ENCODE assay signal across 8 cellular contexts in the genomic region with DNA sequence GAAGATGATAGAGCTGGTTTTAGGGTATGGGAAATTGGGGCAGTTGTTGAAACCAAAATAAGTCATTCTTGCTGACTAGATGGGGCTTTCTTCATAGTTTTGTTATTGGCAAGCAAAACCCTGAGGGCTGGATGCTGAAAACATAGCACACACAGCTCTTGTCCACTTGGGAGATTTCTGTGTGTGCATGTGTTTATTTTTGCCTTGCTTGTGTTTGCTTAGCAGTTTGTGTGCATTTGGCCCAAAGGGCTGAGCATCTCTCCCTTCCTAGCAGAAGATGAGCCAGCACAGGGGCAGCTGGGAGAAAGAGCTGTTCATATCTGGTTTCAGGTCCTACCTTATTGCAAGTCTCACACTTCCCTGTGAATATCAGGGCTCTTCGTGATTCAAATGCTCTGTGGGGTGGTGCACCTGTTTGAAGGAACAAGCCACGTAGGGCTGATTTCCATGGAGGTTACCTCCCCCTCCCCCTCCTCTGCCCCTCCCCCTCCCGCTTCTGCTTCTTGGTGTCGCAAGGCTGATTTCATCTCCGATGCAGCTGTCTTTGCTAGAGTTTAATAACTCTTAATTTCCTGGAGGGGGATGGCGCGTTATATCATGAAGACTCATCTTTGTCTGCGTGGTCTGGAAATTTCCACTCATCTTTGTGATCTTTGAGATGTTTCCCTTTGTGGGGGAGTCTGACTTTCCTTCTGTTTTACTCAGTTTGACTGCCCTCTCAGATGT.
A peak's percentile ranks its signal among the peaks of the same experiment; 100 is the strongest.
DNase-seq lines count a peak whose midpoint lies in the region; ATAC-seq and TF ChIP-seq lines count a peak whose summit lies in the region.

No MANE protein-coding gene starts in this region.

- H3K9ac ChIP-seq in neuronal stem cell (ENCODE audit: low read depth, low read length, poor library complexity) = no peak overlapping the region
- H3K9ac ChIP-seq in SK-N-SH = no peak overlapping the region

- CTCF ChIA-PET in SK-N-SH (lab: Yijun Ruan, JAX) = no interaction called here

- peaks cover 54% of the 10 kb centered on the region for H3K4me1 ChIP-seq in upper lobe of right lung
- no peaks in the 10 kb centered on the region for H3K4me1 ChIP-seq in neuronal stem cell (ENCODE audit: control insufficient read depth in 2 of 2, insufficient read depth in 1 of 2, low read depth in 1 of 2, low read length in 2 of 2)
- peaks cover 14 to 20% of the 10 kb centered on the region in 2 experiments; a peak in 3 of 4 replicates for H3K4me1 ChIP-seq in SK-N-SH (ENCODE audit: control insufficient read depth in 1 of 2, insufficient read depth in 2 of 2, low read depth in 1 of 2, low read length in 1 of 2)

- peak; percentile 52 for ATAC-seq in GM18519 (IDR thresholded peaks at IDR 0.05; ENCODE audit: low FRiP score, unreplicated experiment)
- no peak for ATAC-seq in left colon
- peak; percentile 37 for ATAC-seq in upper lobe of right lung

- H3K9me2 ChIP-seq in SK-N-SH = no peaks in the 10 kb centered on the region

- H2BK120ac ChIP-seq in neuronal stem cell (ENCODE audit: low read depth, low read length) = no peak overlapping the region

- H3K27ac ChIP-seq in upper lobe of right lung = peak overlapping the region; percentile 28
- H3K27ac ChIP-seq in neuronal stem cell (replicated peaks; ENCODE audit: low read length) = no peak overlapping the region
- peak overlapping the region in 1 of 2 experiments; percentile 8; a peak in 1 of 4 replicates for H3K27ac ChIP-seq in SK-N-SH (ENCODE audit: low read depth in 2 of 2, low read length in 1 of 2)

- intact Hi-C loops in left colon (cut with DNase I, micrococcal nuclease) = no loop called here
- intact Hi-C loops in upper lobe of right lung (cut with DNase I) = no loop called here

- H3K23ac ChIP-seq in neuronal stem cell (ENCODE audit: low read depth, low read length, poor library complexity) = no peak overlapping the region

- TF ChIP-seq RAD21 in SK-N-SH (IDR thresholded peaks at IDR 0.05; ENCODE audit: low read length) = no peak

- H3K79me2 ChIP-seq in SK-N-SH (ENCODE audit: insufficient read depth) = no peaks in the 10 kb centered on the region

- H3F3A ChIP-seq in SK-N-SH (replicated peaks; ENCODE audit: insufficient read depth) = peaks cover 5% of the 10 kb centered on the region

- H3K4me3 ChIP-seq in H7 (ENCODE audit: insufficient read depth, low read depth, low read length) (no peak overlapping the region), upper lobe of right lung (no peak overlapping the region), neuronal stem cell (ENCODE audit: low read length in 2 of 2) (no peak overlapping the region), SK-N-SH (ENCODE audit: low read depth in 2 of 2, low read length in 1 of 2) (no peak overlapping the region)

- H3K4me2 ChIP-seq in neuronal stem cell (ENCODE audit: insufficient read depth, low read length, poor library complexity, severe bottlenecking) (no peak overlapping the region), SK-N-SH (no peak overlapping the region)

- TF ChIP-seq CTCF in upper lobe of right lung (IDR thresholded peaks at IDR 0.05) = no peak
- no peak for TF ChIP-seq CTCF in SK-N-SH (IDR thresholded peaks at IDR 0.05)

- no CpG with 5 or more reads among the region's 8 CpGs for WGBS in neuronal stem cell (ENCODE audit: extremely low coverage in 2 of 2, insufficient read length in 2 of 2, insufficient replicate concordance in 1 of 2), 2 donors
- WGBS in SK-N-SH (ENCODE audit: low lambda C conversion rate) = 87% methylated on average over 8 of the region's 8 CpGs

- no peaks in the 10 kb centered on the region for H3K27me3 ChIP-seq in H7 (ENCODE audit: control insufficient read depth, insufficient read depth, low read length)
- H3K27me3 ChIP-seq in upper lobe of right lung = no peaks in the 10 kb centered on the region
- no peaks in the 10 kb centered on the region for H3K27me3 ChIP-seq in neuronal stem cell (ENCODE audit: control insufficient read depth in 3 of 3, insufficient read depth in 3 of 3, low read depth in 1 of 3, low read length in 3 of 3)
- H3K27me3 ChIP-seq in SK-N-SH (ENCODE audit: insufficient read depth) = no peaks in the 10 kb centered on the region

- H4K91ac ChIP-seq in neuronal stem cell (ENCODE audit: low read depth, low read length, poor library complexity) = no peak overlapping the region

- no peaks in the 10 kb centered on the region for H3K79me1 ChIP-seq in neuronal stem cell (ENCODE audit: low read depth, low read length)

- H2AK5ac ChIP-seq in neuronal stem cell (ENCODE audit: low read depth, low read length) = no peak overlapping the region

- H2AFZ ChIP-seq in neuronal stem cell (ENCODE audit: low read length) (no peak overlapping the region), SK-N-SH (ENCODE audit: low read depth) (no peak overlapping the region)

- no peak overlapping the region for H3K14ac ChIP-seq in neuronal stem cell (ENCODE audit: low read length)

- no peaks in the 10 kb centered on the region for H3K9me3 ChIP-seq in upper lobe of right lung
- peaks cover 0 to 10% of the 10 kb centered on the region in 2 donors for H3K9me3 ChIP-seq in neuronal stem cell (replicated peaks in 1 of 2; ENCODE audit: control insufficient read depth in 2 of 2, insufficient read depth in 1 of 2, low read depth in 1 of 2, low read length in 2 of 2)
- no peaks in the 10 kb centered on the region for H3K9me3 ChIP-seq in SK-N-SH

- no peak overlapping the region for H3K4ac ChIP-seq in neuronal stem cell (ENCODE audit: low read length)

- no peak overlapping the region for H4K8ac ChIP-seq in neuronal stem cell (ENCODE audit: low read depth, low read length)

- no peaks in the 10 kb centered on the region for H4K20me1 ChIP-seq in SK-N-SH (ENCODE audit: insufficient read depth)

- peak; percentile 14 for DNase-seq in H7
- peak; percentile 39 for DNase-seq in NCI-H748 treated with DMSO at 0.1 percent for 48 hours (lab: John Stamatoyannopoulos, UW)
- peak; percentile 28 to 36 for DNase-seq in left colon
- no peak for DNase-seq in upper lobe of right lung
- DNase-seq in neuronal stem cell (ENCODE audit: low spot score) = no peak
- DNase-seq in SK-N-SH = no peak
- no peak for DNase-seq in D341Med (ENCODE audit: low spot score)

- no peak overlapping the region for H3K18ac ChIP-seq in neuronal stem cell (ENCODE audit: low read length)

- no peaks in the 10 kb centered on the region; the same call in 1 of the 2 replicates for H3K36me3 ChIP-seq in H7 (replicated peaks; ENCODE audit: control insufficient read depth, insufficient read depth, low read length)
- H3K36me3 ChIP-seq in upper lobe of right lung = peaks cover 6% of the 10 kb centered on the region
- H3K36me3 ChIP-seq in neuronal stem cell (replicated peaks in 1 of 2; ENCODE audit: control insufficient read depth in 2 of 2, insufficient read depth in 2 of 2, low read length in 2 of 2) = no peaks in the 10 kb centered on the region
- peaks cover under 1 to 23% of the 10 kb centered on the region in 2 experiments for H3K36me3 ChIP-seq in SK-N-SH (replicated peaks in 1 of 2; ENCODE audit: control insufficient read depth in 1 of 2, insufficient read depth in 2 of 2, low read length in 1 of 2)

- H2BK15ac ChIP-seq in neuronal stem cell (ENCODE audit: low read length) = no peak overlapping the region

- H2BK5ac ChIP-seq in neuronal stem cell (ENCODE audit: low read length) = no peak overlapping the region

- H2BK12ac ChIP-seq in neuronal stem cell (ENCODE audit: low read length) = no peak overlapping the region

- no peak for TF ChIP-seq EP300 in SK-N-SH (IDR thresholded peaks at IDR 0.05; ENCODE audit: borderline replicate concordance in 1 of 2, low read depth in 1 of 2, low read length in 1 of 2)

- POLR2A ChIA-PET in SK-N-SH (lab: Yijun Ruan, JAX) = no interaction called here

TF ChIP-seq in SK-N-SH, 30 proteins besides CTCF, POLR2A, EP300 and RAD21:
- TF ChIP-seq NRF1 (IDR thresholded peaks at IDR 0.05; ENCODE audit: low read depth, low read length) (no peak), YY1 (IDR thresholded peaks at IDR 0.05; ENCODE audit: low read depth) (no peak), FOXM1 (IDR thresholded peaks at IDR 0.05; ENCODE audit: low read depth) (no peak), TCF12 (IDR thresholded peaks at IDR 0.05) (no peak), EZH2phosphoT487 (IDR thresholded peaks at IDR 0.05; ENCODE audit: borderline replicate concordance, low read depth) (no peak)
- TF ChIP-seq, protein P1, sequence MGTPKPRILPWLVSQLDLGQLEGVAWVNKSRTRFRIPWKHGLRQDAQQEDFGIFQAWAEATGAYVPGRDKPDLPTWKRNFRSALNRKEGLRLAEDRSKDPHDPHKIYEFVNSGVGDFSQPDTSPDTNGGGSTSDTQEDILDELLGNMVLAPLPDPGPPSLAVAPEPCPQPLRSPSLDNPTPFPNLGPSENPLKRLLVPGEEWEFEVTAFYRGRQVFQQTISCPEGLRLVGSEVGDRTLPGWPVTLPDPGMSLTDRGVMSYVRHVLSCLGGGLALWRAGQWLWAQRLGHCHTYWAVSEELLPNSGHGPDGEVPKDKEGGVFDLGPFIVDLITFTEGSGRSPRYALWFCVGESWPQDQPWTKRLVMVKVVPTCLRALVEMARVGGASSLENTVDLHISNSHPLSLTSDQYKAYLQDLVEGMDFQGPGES (IDR thresholded peaks at IDR 0.05; ENCODE audit: low read depth, low read length) = no peak
- TF ChIP-seq, protein P2, sequence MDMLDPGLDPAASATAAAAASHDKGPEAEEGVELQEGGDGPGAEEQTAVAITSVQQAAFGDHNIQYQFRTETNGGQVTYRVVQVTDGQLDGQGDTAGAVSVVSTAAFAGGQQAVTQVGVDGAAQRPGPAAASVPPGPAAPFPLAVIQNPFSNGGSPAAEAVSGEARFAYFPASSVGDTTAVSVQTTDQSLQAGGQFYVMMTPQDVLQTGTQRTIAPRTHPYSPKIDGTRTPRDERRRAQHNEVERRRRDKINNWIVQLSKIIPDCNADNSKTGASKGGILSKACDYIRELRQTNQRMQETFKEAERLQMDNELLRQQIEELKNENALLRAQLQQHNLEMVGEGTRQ (IDR thresholded peaks at IDR 0.05; ENCODE audit: borderline replicate concordance, low read depth, low read length) = no peak

Comparison
In these comparisons a context has a peak if more than half of its experiments do, and no peak if none do; other contexts are left out.
1. DNase-seq: peak in H7 (single experiment), NCI-H748 treated with DMSO at 0.1 percent for 48 hours (single experiment) and left colon (2 of 2); none in upper lobe of right lung (single experiment), neuronal stem cell (single experiment), SK-N-SH (single experiment) and D341Med (single experiment).